ENCODE assay signal across 23 cellular contexts in the genomic region with DNA sequence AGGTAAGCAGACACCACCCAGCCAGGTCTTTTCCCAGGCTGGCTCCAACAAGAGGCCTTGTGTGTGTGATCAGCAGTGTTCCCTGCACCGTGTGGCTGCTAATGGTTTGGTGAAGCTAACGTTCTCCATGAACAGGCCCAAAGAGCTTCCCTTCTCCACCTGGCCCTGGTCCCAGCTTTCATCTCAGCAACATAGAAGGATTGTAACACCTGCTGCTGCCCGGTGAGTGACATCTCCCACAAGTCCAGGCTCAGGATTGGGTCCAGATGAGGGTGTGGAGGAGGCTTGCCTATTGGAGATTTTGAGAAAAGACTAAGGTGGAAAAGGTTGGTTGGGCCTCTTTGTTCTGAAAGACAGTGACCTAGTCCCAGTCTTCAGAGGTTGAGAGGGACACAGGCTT.
DNase-seq lines count a peak whose midpoint lies in the region; ATAC-seq and TF ChIP-seq lines count a peak whose summit lies in the region.
"Had no signal": no experiment of that assay in that cellular context is flagged by ENCODE, and none has a peak within 500 bp of the region (broad histone marks: within the 10 kb centered on the region; RNA-seq: fewer than 3 reads in every experiment).

No MANE protein-coding gene starts in this region.

- H3K4me1 ChIP-seq in suprapubic skin: peaks cover 25% of the 10 kb centered on the region

- no peaks in the 10 kb centered on the region for H3K36me3 ChIP-seq in suprapubic skin
- H3K36me3 ChIP-seq: BE2C, esophagus squamous epithelium, gastrocnemius medialis had no signal

- H3K4me1 Mint-ChIP-seq in memory B cell: peaks cover 23% of the 10 kb centered on the region
- H3K4me1 Mint-ChIP-seq in effector memory CD8-positive, alpha-beta T cell (ENCODE audit: low read depth in 2 of 2): peaks cover 25% of the 10 kb centered on the region in 2 donors

- no peak for TF ChIP-seq CTCF in suprapubic skin (IDR thresholded peaks at IDR 0.05)

- ATAC-seq in memory B cell (ENCODE audit: low read depth): no peak
- no peak for ATAC-seq in effector memory CD8-positive, alpha-beta T cell (replicated peaks)
- ATAC-seq: gastrocnemius medialis had no signal

- H3K4me3 ChIP-seq in suprapubic skin: no peak overlapping the region
- H3K4me3 ChIP-seq: esophagus squamous epithelium, gastrocnemius medialis, GM23248 had no signal

- H3K36me3 Mint-ChIP-seq in memory B cell: no peaks in the 10 kb centered on the region
- H3K36me3 Mint-ChIP-seq in effector memory CD8-positive, alpha-beta T cell (ENCODE audit: insufficient read depth): peaks cover 12% of the 10 kb centered on the region

- no peaks in the 10 kb centered on the region for H3K9me3 ChIP-seq in suprapubic skin
- H3K9me3 ChIP-seq: BE2C, esophagus squamous epithelium, gastrocnemius medialis, SK-N-SH had no signal

- H3K27ac ChIP-seq in suprapubic skin: no peak overlapping the region
- H3K27ac ChIP-seq: esophagus squamous epithelium, gastrocnemius medialis, GM23248, KMS-11, parathyroid adenoma, VCaP had no signal

- peak overlapping the region; percentile 9 for H3K4me3 Mint-ChIP-seq in memory B cell
- peak overlapping the region in 1 of 2 donors; percentile 95 for H3K4me3 Mint-ChIP-seq in effector memory CD8-positive, alpha-beta T cell
- H3K4me3 Mint-ChIP-seq: activated CD4-positive, alpha-beta T cell treated with anti-CD3 and anti-CD28 coated beads, Interleukin-2, amount 10 ng/mL, durations not matched to agents 7 days and 5 days had no signal

- DNase-seq in NCI-H345 (lab: John Stamatoyannopoulos, UW) (peak; percentile 59), NCI-H345 treated with DMSO at 0.1 percent for 48 hours (lab: John Stamatoyannopoulos, UW; ENCODE audit: unreplicated experiment) (no peak), NCI-H2107 treated with DMSO at 0.1 percent for 48 hours (lab: John Stamatoyannopoulos, UW; ENCODE audit: unreplicated experiment) (peak; percentile 80), memory B cell (ENCODE audit: low spot score in 2 of 2) (no peak), suprapubic skin (ENCODE audit: low spot score in 2 of 2) (peak; percentile 38 to 46), NCI-H446 (lab: John Stamatoyannopoulos, UW) (no peak), NCI-H2081 treated with DMSO at 0.1 percent for 48 hours (lab: John Stamatoyannopoulos, UW) (no peak)
- DNase-seq in effector memory CD8-positive, alpha-beta T cell: no peak
- DNase-seq: activated CD4-positive, alpha-beta T cell treated with anti-CD3 and anti-CD28 coated beads, Interleukin-2, amount 10 ng/mL, durations not matched to agents 7 days and 5 days; activated naive CD8-positive, alpha-beta T cell treated with anti-CD3 and anti-CD28 coated beads, Interleukin-2, amount 10 ng/mL, durations not matched to agents 7 days and 5 days; BE2C; effector memory CD4-positive, alpha-beta T cell; esophagus squamous epithelium; gastrocnemius medialis; GM23248; NCI-H1048; NCI-H226; SK-N-SH; stimulated activated CD8-positive, alpha-beta memory T cell treated with anti-CD3 and anti-CD28 coated beads, Interleukin-4, amount 100 ng/mL, for 48 hours had no signal

- H3K27ac Mint-ChIP-seq in memory B cell: no peak overlapping the region
- H3K27ac Mint-ChIP-seq in effector memory CD8-positive, alpha-beta T cell: no peak overlapping the region
- H3K27ac Mint-ChIP-seq: activated CD4-positive, alpha-beta T cell treated with anti-CD3 and anti-CD28 coated beads, Interleukin-2, amount 10 ng/mL, durations not matched to agents 7 days and 5 days; activated naive CD8-positive, alpha-beta T cell treated with anti-CD3 and anti-CD28 coated beads, Interleukin-2, amount 10 ng/mL, durations not matched to agents 7 days and 5 days; activated T-helper 2 cell treated with anti-CD3 and anti-CD28 coated beads, Interferon-gamma antibody, Interleukin-2, Interleukin-4, amounts not matched to agents 10 μg/mL and 5 μg/mL and 100 μg/mL, durations not matched to agents 14 hours and 24 hours and 36 hours had no signal

- H3K27me3 Mint-ChIP-seq in memory B cell: peaks cover 40% of the 10 kb centered on the region
- peaks cover 16 to 65% of the 10 kb centered on the region in 2 donors for H3K27me3 Mint-ChIP-seq in effector memory CD8-positive, alpha-beta T cell

- 82% methylated on average over 3 of the region's 3 CpGs for WGBS in suprapubic skin

- H3K27me3 ChIP-seq in suprapubic skin: peaks cover 3% of the 10 kb centered on the region
- H3K27me3 ChIP-seq: BE2C had no signal

- no peak for TF ChIP-seq EP300 in suprapubic skin (IDR thresholded peaks at IDR 0.05)

- no peak for TF ChIP-seq POLR2A in suprapubic skin (IDR thresholded peaks at IDR 0.05)

- H3K9me3 Mint-ChIP-seq in memory B cell: peaks cover 3% of the 10 kb centered on the region
- peaks cover 3 to 8% of the 10 kb centered on the region in 2 donors for H3K9me3 Mint-ChIP-seq in effector memory CD8-positive, alpha-beta T cell
- H3K9me3 Mint-ChIP-seq: activated CD4-positive, alpha-beta T cell treated with anti-CD3 and anti-CD28 coated beads, Interleukin-2, amount 10 ng/mL, durations not matched to agents 7 days and 5 days; activated T-helper 2 cell treated with anti-CD3 and anti-CD28 coated beads, Interferon-gamma antibody, Interleukin-2, Interleukin-4, amounts not matched to agents 10 μg/mL and 5 μg/mL and 100 μg/mL, durations not matched to agents 14 hours and 24 hours and 36 hours had no signal

Comparison
In these comparisons a context has a peak if more than half of its experiments do, and no peak if none do; other contexts are left out.
1. DNase-seq: peak in NCI-H345 (single experiment), NCI-H2107 treated with DMSO at 0.1 percent for 48 hours (single experiment) and suprapubic skin (2 of 2); none in NCI-H345 treated with DMSO at 0.1 percent for 48 hours (single experiment), memory B cell (0 of 2), NCI-H446 (0 of 2), NCI-H2081 treated with DMSO at 0.1 percent for 48 hours (single experiment) and effector memory CD8-positive, alpha-beta T cell (0 of 3).